29 cellular contexts compared by ENCODE assay signal in genomic region chr16:3740934-3741333, GRCh38.
"Had no signal": no experiment of that assay in that cellular context is flagged by ENCODE, and none has a peak within 500 bp of the region (broad histone marks: within the 10 kb centered on the region; RNA-seq: fewer than 3 reads in every experiment).

No MANE protein-coding gene starts in this region.

- ATAC-seq: activated CD4-positive, CD25-positive, alpha-beta regulatory T cell treated with anti-CD3 and anti-CD28 coated beads, Interleukin-2, amount 50 U/mL, for 24 hours; activated CD8-positive, alpha-beta T cell treated with anti-CD3 and anti-CD28 coated beads for 36 hours; activated T-cell treated with anti-CD3 and anti-CD28 coated beads, Interleukin-2, amount 50 U/mL, for 4 hours; activated T-helper 17 cell treated with anti-CD3 and anti-CD28 coated beads, Interleukin-2, amount 50 U/mL, for 72 hours; gastroesophageal sphincter had no signal

- H3K4me3 ChIP-seq: colonic mucosa, esophagus squamous epithelium, gastroesophageal sphincter had no signal

- H3K27ac ChIP-seq: brain microvascular endothelial cell, colonic mucosa, epithelial cell of prostate, esophagus squamous epithelium, gastroesophageal sphincter, VCaP had no signal

- H3K4me1 ChIP-seq: colonic mucosa, esophagus squamous epithelium had no signal

- H3K27me3 ChIP-seq: brain microvascular endothelial cell, colonic mucosa, esophagus squamous epithelium, gastroesophageal sphincter had no signal

- FAIRE-seq: astrocyte, endometrium, endothelial cell of umbilical vein had no signal

- DNase-seq: activated B cell treated with CpG ODN at 0.5 μM for 24 hours; activated CD4-positive, alpha-beta T cell treated with anti-CD3 and anti-CD28 coated beads for 48 hours; activated CD4-positive, alpha-beta T cell treated with anti-CD3 and anti-CD28 coated beads, Interleukin-2, amount 50 U/mL, for 1 hour; activated CD4-positive, alpha-beta T cell treated with anti-CD3 and anti-CD28 coated beads, Interleukin-2, amount 50 U/mL, for 48 hours; activated CD8-positive, alpha-beta memory T cell treated with anti-CD3 and anti-CD28 coated beads for 24 hours; activated CD8-positive, alpha-beta T cell treated with anti-CD3 and anti-CD28 coated beads for 36 hours; activated effector memory CD4-positive, alpha-beta T cell treated with Interleukin-2 at 50 U/mL for 16 hours; activated gamma-delta T cell treated with Interleukin-2 at 50 U/mL for 16 hours; activated naive CD4-positive, alpha-beta T cell treated with anti-CD3 and anti-CD28 coated beads, Interleukin-2, amount 50 U/mL, for 16 hours; activated naive CD4-positive, alpha-beta T cell treated with Interleukin-2 at 50 U/mL for 16 hours; activated T-cell treated with anti-CD3 and anti-CD28 coated beads, Interleukin-2, amount 50 U/mL, for 4 hours; amniotic stem cell; anterior cingulate cortex; brain microvascular endothelial cell; caudate nucleus; colonic mucosa; effector CD8-positive, alpha-beta T cell; esophagus squamous epithelium; foreskin melanocyte; T-helper 1 cell; T-helper 2 cell had no signal

- H3K9me3 ChIP-seq: colonic mucosa, esophagus squamous epithelium, gastroesophageal sphincter had no signal
